In genomic region chr1:25694167-25694566, GRCh38 we compare ENCODE assay signal across 1 cellular context.
TF ChIP-seq lines count a peak whose summit lies in the region.

No MANE protein-coding gene starts in this region.

TF ChIP-seq in K562, 482 proteins besides CTCF, POLR2A, EP300 and RAD21 (continued from another document):
- no peak for TF ChIP-seq PBX2 (CRISPR knock-in tag; IDR thresholded peaks at IDR 0.05; ENCODE audit: low read depth)
- TF ChIP-seq PBX2 (tag; conservative IDR thresholded peaks at IDR 0.05; ENCODE audit: low read depth) = peak; percentile 79
- TF ChIP-seq NFE2 (IDR thresholded peaks at IDR 0.05; ENCODE audit: low read depth) = no peak
- TF ChIP-seq C11orf30 (IDR thresholded peaks at IDR 0.05; ENCODE audit: low read depth) = peak; percentile 97
- no peak for TF ChIP-seq ZC3H4 (CRISPR knock-in tag; IDR thresholded peaks at IDR 0.05; ENCODE audit: borderline replicate concordance)
- peak; percentile 99 for TF ChIP-seq ZNF316 (IDR thresholded peaks at IDR 0.05)
- TF ChIP-seq ELF1 (tag; IDR thresholded peaks at IDR 0.05) = no peak
- TF ChIP-seq CREB5 (CRISPR knock-in tag; IDR thresholded peaks at IDR 0.05) = no peak
- peak; percentile 80 for TF ChIP-seq PKNOX1 (IDR thresholded peaks at IDR 0.05)
- peak; percentile 97 for TF ChIP-seq MAFG (tag; conservative IDR thresholded peaks at IDR 0.05)
- peak; percentile 99 for TF ChIP-seq MAFF (IDR thresholded peaks at IDR 0.05; ENCODE audit: low read length)
- peak; percentile 99 for TF ChIP-seq MAFK (IDR thresholded peaks at IDR 0.05; ENCODE audit: low read length)
- TF ChIP-seq MEIS2 (IDR thresholded peaks at IDR 0.05; ENCODE audit: partially characterized antibody) = peak; percentile 81
